Comparison of ENCODE assay signal across 9 cellular contexts in genomic region chr1:180515857-180516388, GRCh38. TPM values are rescaled to one million over a fixed set of nuclear protein-coding genes. Genes with fewer than 3 reads are reported as not detected.
DNase-seq lines count a peak whose midpoint lies in the region; ATAC-seq, FAIRE-seq and TF ChIP-seq lines count a peak whose summit lies in the region.
"Had no signal": no experiment of that assay in that cellular context is flagged by ENCODE, and none has a peak within 500 bp of the region (broad histone marks: within the 10 kb centered on the region; RNA-seq: fewer than 3 reads in every experiment).

No MANE protein-coding gene starts in this region.

- peak; percentile 92 for ATAC-seq in GM21381 (IDR thresholded peaks at IDR 0.05; ENCODE audit: unreplicated experiment)
- ATAC-seq in activated CD8-positive, alpha-beta memory T cell treated with anti-CD3 and anti-CD28 coated beads, Interleukin-2, amount 10 ng/mL, durations not matched to agents 7 days and 5 days: peak; percentile 98
- peak; percentile 97 for ATAC-seq in stimulated activated naive CD8-positive, alpha-beta T cell treated with anti-CD3 and anti-CD28 coated beads, Interleukin-15, amount 100 ng/mL, for 72 hours

- no TSS peak for BruUV-seq in endothelial cell of umbilical vein (replicated peaks; lab: Mats Ljungman, UMichigan)

- no peaks in the 10 kb centered on the region for H3K27me3 ChIP-seq in endothelial cell of umbilical vein (ENCODE audit: control insufficient read depth in 2 of 2, insufficient read depth in 2 of 2, low read length in 2 of 2)

- H3K36me3 Mint-ChIP-seq in activated CD8-positive, alpha-beta memory T cell treated with anti-CD3 and anti-CD28 coated beads, Interleukin-2, amount 10 ng/mL, durations not matched to agents 7 days and 5 days: peaks cover 2% of the 10 kb centered on the region
- H3K36me3 Mint-ChIP-seq: activated naive CD4-positive, alpha-beta T cell treated with anti-CD3 and anti-CD28 coated beads, Interleukin-2, amount 50 U/mL, for 24 hours had no signal

- H3K4me2 ChIP-seq in endothelial cell of umbilical vein (ENCODE audit: insufficient read depth, low read length): no peak overlapping the region

- no peaks in the 10 kb centered on the region for H3K79me2 ChIP-seq in endothelial cell of umbilical vein (ENCODE audit: control insufficient read depth, insufficient read depth, low read length)

- H3K36me3 ChIP-seq in endothelial cell of umbilical vein (ENCODE audit: control insufficient read depth in 2 of 2, extremely low read depth in 1 of 2, insufficient read depth in 2 of 2, low read length in 2 of 2): no peaks in the 10 kb centered on the region

- FAIRE-seq in endothelial cell of umbilical vein (lab: Jason Lieb, UNC): peak; percentile 93

- DNase-seq in D341Med (ENCODE audit: low spot score) (peak; percentile 88), HUDEP-2 (lab: John Stamatoyannopoulos, UW; ENCODE audit: unreplicated experiment in 76 of 76) (peak in 59 of 76 experiments; percentile 3 to 75 (median 37)), NOMO-1 treated with dmso at 0.1 percent for 144 hours (lab: John Stamatoyannopoulos, UW; ENCODE audit: unreplicated experiment) (peak; percentile 45), endothelial cell of umbilical vein (ENCODE audit: low read depth, low spot score) (peak; percentile 91), myocyte (ENCODE audit: low read depth) (peak; percentile 90)
- DNase-seq in activated CD8-positive, alpha-beta memory T cell treated with anti-CD3 and anti-CD28 coated beads, Interleukin-2, amount 10 ng/mL, durations not matched to agents 7 days and 5 days: peak; percentile 68
- DNase-seq in stimulated activated naive CD8-positive, alpha-beta T cell treated with anti-CD3 and anti-CD28 coated beads, Interleukin-15, amount 100 ng/mL, for 72 hours: peak; percentile 51 to 66

- no peak overlapping the region for H3K27ac Mint-ChIP-seq in activated CD8-positive, alpha-beta memory T cell treated with anti-CD3 and anti-CD28 coated beads, Interleukin-2, amount 10 ng/mL, durations not matched to agents 7 days and 5 days
- H3K27ac Mint-ChIP-seq in stimulated activated naive CD8-positive, alpha-beta T cell treated with anti-CD3 and anti-CD28 coated beads, Interleukin-15, amount 100 ng/mL, for 72 hours: peak overlapping the region in 1 of 2 donors; percentile 83
- H3K27ac Mint-ChIP-seq: activated naive CD4-positive, alpha-beta T cell treated with anti-CD3 and anti-CD28 coated beads, Interleukin-2, amount 50 U/mL, for 24 hours had no signal

- dilution Hi-C loops in endothelial cell of umbilical vein (cut with MboI; ENCODE audit: extremely low pct_ligation_motif_present, low sequenced_read_pairs): loop anchor here (25.0 kb wide), 1 partner anchor 346 kb away; no protein-coding TSS in a partner anchor

- H3K27ac ChIP-seq in endothelial cell of umbilical vein (ENCODE audit: insufficient read depth, low read depth, low read length): peak overlapping the region; percentile 52

- H3K9me3 ChIP-seq in endothelial cell of umbilical vein (replicated peaks; ENCODE audit: control insufficient read depth, insufficient read depth, low read length): no peaks in the 10 kb centered on the region

- no peak overlapping the region for H3K4me3 ChIP-seq in endothelial cell of umbilical vein (replicated peaks in 1 of 3; ENCODE audit: insufficient read depth in 1 of 3, low read depth in 1 of 3, low read length in 3 of 3)

- peak overlapping the region; percentile 74 for H2AFZ ChIP-seq in endothelial cell of umbilical vein (ENCODE audit: low read depth, low read length)

- no peaks in the 10 kb centered on the region for H3K9me3 Mint-ChIP-seq in activated CD8-positive, alpha-beta memory T cell treated with anti-CD3 and anti-CD28 coated beads, Interleukin-2, amount 10 ng/mL, durations not matched to agents 7 days and 5 days (ENCODE audit: low read depth)
- H3K9me3 Mint-ChIP-seq in stimulated activated naive CD8-positive, alpha-beta T cell treated with anti-CD3 and anti-CD28 coated beads, Interleukin-15, amount 100 ng/mL, for 72 hours: no peaks in the 10 kb centered on the region
- H3K9me3 Mint-ChIP-seq: activated naive CD4-positive, alpha-beta T cell treated with anti-CD3 and anti-CD28 coated beads, Interleukin-2, amount 50 U/mL, for 24 hours had no signal

- intact Hi-C loops in endothelial cell of umbilical vein (cut with micrococcal nuclease): loop anchor here (1.0 to 5.0 kb wide), 8 partner anchors 17 to 650 kb away; partner anchors contain the start of gene XPR1

- peaks cover 8% of the 10 kb centered on the region for H3K27me3 Mint-ChIP-seq in activated CD8-positive, alpha-beta memory T cell treated with anti-CD3 and anti-CD28 coated beads, Interleukin-2, amount 10 ng/mL, durations not matched to agents 7 days and 5 days
- H3K27me3 Mint-ChIP-seq in stimulated activated naive CD8-positive, alpha-beta T cell treated with anti-CD3 and anti-CD28 coated beads, Interleukin-15, amount 100 ng/mL, for 72 hours: peaks cover 12% of the 10 kb centered on the region

- no peaks in the 10 kb centered on the region for H4K20me1 ChIP-seq in endothelial cell of umbilical vein (replicated peaks; ENCODE audit: control insufficient read depth, extremely low read depth, insufficient read depth, low read length)

- peaks cover 5% of the 10 kb centered on the region for H3K4me1 Mint-ChIP-seq in activated CD8-positive, alpha-beta memory T cell treated with anti-CD3 and anti-CD28 coated beads, Interleukin-2, amount 10 ng/mL, durations not matched to agents 7 days and 5 days
- no peaks in the 10 kb centered on the region for H3K4me1 Mint-ChIP-seq in stimulated activated naive CD8-positive, alpha-beta T cell treated with anti-CD3 and anti-CD28 coated beads, Interleukin-15, amount 100 ng/mL, for 72 hours
- H3K4me1 Mint-ChIP-seq: activated naive CD4-positive, alpha-beta T cell treated with anti-CD3 and anti-CD28 coated beads, Interleukin-2, amount 50 U/mL, for 24 hours had no signal

- CTCF ChIA-PET in activated CD8-positive, alpha-beta memory T cell treated with anti-CD3 and anti-CD28 coated beads, Interleukin-2, amount 10 ng/mL, durations not matched to agents 7 days and 5 days (lab: Charles Lee): interaction anchor here (0.7 to 9.3 kb wide), 32 partner anchors 10 to 650 kb away, joined by 3 to 69 read pairs (median 4); partner anchors contain the start of gene ACBD6
- CTCF ChIA-PET in endothelial cell of umbilical vein (lab: Charles Lee): interaction anchor here (0.7 to 6.7 kb wide), 38 partner anchors 8 to 909 kb away, joined by 3 to 314 read pairs (median 4); partner anchors contain the start of genes ACBD6 and XPR1

- no peak overlapping the region for H3K4me3 Mint-ChIP-seq in activated CD8-positive, alpha-beta memory T cell treated with anti-CD3 and anti-CD28 coated beads, Interleukin-2, amount 10 ng/mL, durations not matched to agents 7 days and 5 days
- H3K4me3 Mint-ChIP-seq in stimulated activated naive CD8-positive, alpha-beta T cell treated with anti-CD3 and anti-CD28 coated beads, Interleukin-15, amount 100 ng/mL, for 72 hours: no peak overlapping the region
- H3K4me3 Mint-ChIP-seq: activated naive CD4-positive, alpha-beta T cell treated with anti-CD3 and anti-CD28 coated beads, Interleukin-2, amount 50 U/mL, for 24 hours had no signal

- no peaks in the 10 kb centered on the region for H3K9me1 ChIP-seq in endothelial cell of umbilical vein (replicated peaks; ENCODE audit: control insufficient read depth, extremely low read depth, insufficient read depth, low read length)

- no peak for TF ChIP-seq POLR2A in endothelial cell of umbilical vein (IDR thresholded peaks at IDR 0.05; ENCODE audit: low read depth, low read length)

- peak; percentile 68 to 73 for TF ChIP-seq CTCF in endothelial cell of umbilical vein (IDR thresholded peaks at IDR 0.05; ENCODE audit: extremely low read depth in 1 of 2, insufficient read depth in 1 of 2, low read depth in 1 of 2, low read length in 2 of 2)

- H3K4me1 ChIP-seq in endothelial cell of umbilical vein (ENCODE audit: control insufficient read depth, extremely low read depth, insufficient read depth, low read length): peaks cover 29% of the 10 kb centered on the region

- POLR2A ChIA-PET in endothelial cell of umbilical vein (lab: Charles Lee): interaction anchor here (0.9 kb wide), 1 partner anchor 14 kb away, joined by 3 read pairs; the partner anchor contains the start of gene ACBD6

- H3K9ac ChIP-seq in endothelial cell of umbilical vein (replicated peaks; ENCODE audit: extremely low read depth, insufficient read depth, low read length): no peak overlapping the region

TF ChIP-seq in endothelial cell of umbilical vein, 7 proteins besides CTCF, POLR2A, EP300 and RAD21:
- TF ChIP-seq, protein P1, sequence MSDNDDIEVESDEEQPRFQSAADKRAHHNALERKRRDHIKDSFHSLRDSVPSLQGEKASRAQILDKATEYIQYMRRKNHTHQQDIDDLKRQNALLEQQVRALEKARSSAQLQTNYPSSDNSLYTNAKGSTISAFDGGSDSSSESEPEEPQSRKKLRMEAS (IDR thresholded peaks at IDR 0.05; ENCODE audit: insufficient read depth, insufficient read length): no peak
- TF ChIP-seq MYC (IDR thresholded peaks at IDR 0.05; ENCODE audit: low read depth, low read length): no peak

RNA-seq across cellular contexts. Expression of gene ACBD6, which starts 13.5 kb away (rescaled TPM):
- total RNA-seq in activated CD8-positive, alpha-beta memory T cell treated with anti-CD3 and anti-CD28 coated beads, Interleukin-2, amount 10 ng/mL, durations not matched to agents 7 days and 5 days: 10 to 100 TPM; 39.8 to 41.3 TPM
- total RNA-seq in endothelial cell of umbilical vein (52.8 and 56.4 TPM in 2 replicates), myocyte (59.2 and 61.0 TPM in 2 replicates)
- polyA plus RNA-seq in endothelial cell of umbilical vein: 53.2 and 55.6 TPM in 2 replicates
- 52.3 and 55.4 TPM in 2 replicates for polyA plus RNA-seq in endothelial cell of umbilical vein (2011; cell fraction: cytosol; rRNA removed)
- 144 and 145 TPM in 2 replicates for polyA plus RNA-seq in endothelial cell of umbilical vein (2011; cell fraction: nucleus; rRNA removed)
- polyA plus RNA-seq in endothelial cell of umbilical vein (2012): 70.2 and 83.7 TPM in 2 replicates
- polyA minus RNA-seq in endothelial cell of umbilical vein: 67.8 and 75.5 TPM in 2 replicates
- 35.9 TPM for polyA minus RNA-seq in endothelial cell of umbilical vein (2011; cell fraction: cytosol; rRNA and poly(A)+ RNA removed)
- 101 and 113 TPM in 2 replicates for polyA minus RNA-seq in endothelial cell of umbilical vein (2011; cell fraction: nucleus; rRNA and poly(A)+ RNA removed)
- polyA plus RNA-seq in myocyte (2012): 70.8 TPM

RNA-seq across cellular contexts. Expression of gene OVAAL, which starts 42.8 kb away (rescaled TPM):
- not detected for total RNA-seq in activated CD8-positive, alpha-beta memory T cell treated with anti-CD3 and anti-CD28 coated beads, Interleukin-2, amount 10 ng/mL, durations not matched to agents 7 days and 5 days
- total RNA-seq in endothelial cell of umbilical vein (not detected in 2 replicates), myocyte (3.3 and 4.1 TPM in 2 replicates)
- polyA plus RNA-seq in endothelial cell of umbilical vein: 0.04 TPM in 1 of 2 replicates, not detected in the other
- not detected in 2 replicates for polyA plus RNA-seq in endothelial cell of umbilical vein (2011; cell fraction: cytosol; rRNA removed)
- polyA plus RNA-seq in endothelial cell of umbilical vein (2011; cell fraction: nucleus; rRNA removed): 0.14 TPM in 1 of 2 replicates, not detected in the other
- 0.14 TPM in 1 of 2 replicates, not detected in the other for polyA plus RNA-seq in endothelial cell of umbilical vein (2012)
- not detected in 2 replicates for polyA minus RNA-seq in endothelial cell of umbilical vein
- not detected for polyA minus RNA-seq in endothelial cell of umbilical vein (2011; cell fraction: cytosol; rRNA and poly(A)+ RNA removed)
- not detected in 2 replicates for polyA minus RNA-seq in endothelial cell of umbilical vein (2011; cell fraction: nucleus; rRNA and poly(A)+ RNA removed)
- polyA plus RNA-seq in myocyte (2012): 1.5 TPM

Comparison
In these comparisons a context has a peak if more than half of its experiments do, and no peak if none do; other contexts are left out.
1. DNase-seq: peak in every context shown above with its lines; median percentile 91 in endothelial cell of umbilical vein; 90 in myocyte; 88 in D341Med; 68 in activated CD8-positive, alpha-beta memory T cell treated with anti-CD3 and anti-CD28 coated beads, Interleukin-2, amount 10 ng/mL, durations not matched to agents 7 days and 5 days; 58 in stimulated activated naive CD8-positive, alpha-beta T cell treated with anti-CD3 and anti-CD28 coated beads, Interleukin-15, amount 100 ng/mL, for 72 hours; 45 in NOMO-1 treated with dmso at 0.1 percent for 144 hours; 37 in HUDEP-2.